17 cellular contexts compared by ENCODE assay signal in genomic region chr1:89440911-89441310, GRCh38.
A peak's percentile ranks its signal among the peaks of the same experiment; 100 is the strongest.
DNase-seq lines count a peak whose midpoint lies in the region.
"Had no signal": no experiment of that assay in that cellular context is flagged by ENCODE, and none has a peak within 500 bp of the region (broad histone marks: within the 10 kb centered on the region; RNA-seq: fewer than 3 reads in every experiment).

No MANE protein-coding gene starts in this region.

- peak; percentile 25 for DNase-seq in DMS 273 (lab: John Stamatoyannopoulos, UW; ENCODE audit: unreplicated experiment)
- DNase-seq in DMS 273 treated with DMSO at 0.1 percent for 48 hours (lab: John Stamatoyannopoulos, UW): no peak
- peak; percentile 52 for DNase-seq in myocyte (ENCODE audit: low read depth)
- no peak for DNase-seq in activated CD8-positive, alpha-beta memory T cell treated with anti-CD3 and anti-CD28 coated beads, Interleukin-2, amount 50 U/mL, for 48 hours
- DNase-seq in anterior cingulate cortex (lab: John Stamatoyannopoulos, UW): no peak
- DNase-seq: BE2C; C1 segment of cervical spinal cord; CD4-positive, alpha-beta memory T cell; CD4-positive, CD25-positive, alpha-beta regulatory T cell; CD8-positive, alpha-beta memory T cell; COR-L47; DMS153; DMS53; DMS79; DND-41; EL; GDM1 had no signal

Comparison
In these comparisons a context has a peak if more than half of its experiments do, and no peak if none do; other contexts are left out.
1. DNase-seq: peak in DMS 273 (single experiment) and myocyte (single experiment); none in DMS 273 treated with DMSO at 0.1 percent for 48 hours (single experiment), activated CD8-positive, alpha-beta memory T cell treated with anti-CD3 and anti-CD28 coated beads, Interleukin-2, amount 50 U/mL, for 48 hours (single experiment) and anterior cingulate cortex (0 of 58).